In the genomic region with DNA sequence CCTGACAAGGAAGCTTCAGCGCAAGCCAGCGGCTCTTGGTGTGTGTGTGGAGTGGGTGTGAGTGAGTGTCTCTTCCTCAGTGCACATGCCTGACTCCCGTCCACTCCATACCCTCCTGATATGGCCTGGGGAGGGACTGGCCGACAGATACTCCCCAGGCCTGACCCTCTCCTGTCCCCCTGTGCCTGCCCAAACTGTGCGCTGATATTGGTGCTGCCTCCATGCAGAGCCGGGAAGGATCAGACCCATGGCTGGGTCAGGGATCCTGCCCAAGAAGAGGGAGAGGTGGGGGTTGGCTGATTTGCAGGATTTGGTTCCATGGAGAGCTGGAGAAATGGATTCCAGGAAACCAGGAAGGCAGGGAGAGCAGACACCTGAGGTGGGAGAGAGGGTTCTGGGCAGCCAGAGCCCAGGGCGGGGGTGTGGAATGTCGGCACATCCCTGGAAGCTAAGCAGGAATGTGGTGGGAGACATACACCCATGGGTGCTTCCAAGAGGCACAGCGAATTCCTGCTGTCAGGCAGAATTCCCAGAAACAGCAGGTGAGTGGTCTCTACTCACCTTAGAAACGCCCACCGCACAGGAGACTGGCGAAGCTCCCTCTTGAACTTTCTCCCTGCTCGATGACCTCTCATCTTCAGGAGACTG, we compare ENCODE assay signal across 16 cellular contexts. TPM values are rescaled to one million over a fixed set of nuclear protein-coding genes. Genes with fewer than 3 reads are reported as not detected.
DNase-seq lines count a peak whose midpoint lies in the region; ATAC-seq and TF ChIP-seq lines count a peak whose summit lies in the region.
"Had no signal": no experiment of that assay in that cellular context is flagged by ENCODE, and none has a peak within 500 bp of the region (broad histone marks: within the 10 kb centered on the region; RNA-seq: fewer than 3 reads in every experiment).

No MANE protein-coding gene starts in this region.

- TF ChIP-seq CTCF in 22Rv1 (IDR thresholded peaks at IDR 0.05) = no peak
- TF ChIP-seq CTCF in hepatocyte (IDR thresholded peaks at IDR 0.05; ENCODE audit: poor library complexity) = no peak

- H3K36me3 Mint-ChIP-seq in activated CD4-positive, alpha-beta T cell treated with anti-CD3 and anti-CD28 coated beads, Interleukin-2, amount 10 ng/mL, durations not matched to agents 7 days and 5 days (ENCODE audit: low read depth) = no peaks in the 10 kb centered on the region
- no peaks in the 10 kb centered on the region for H3K36me3 Mint-ChIP-seq in activated T-cell treated with anti-CD3 and anti-CD28 coated beads, Interleukin-2, amount 50 U/mL, for 4 hours (ENCODE audit: insufficient read depth)

- peak overlapping the region; percentile 75 for H2BK120ac ChIP-seq in trophoblast cell (ENCODE audit: insufficient read depth, low read length, poor library complexity)

- POLR2A ChIA-PET in activated CD4-positive, alpha-beta T cell treated with anti-CD3 and anti-CD28 coated beads, Interleukin-2, amount 10 ng/mL, durations not matched to agents 7 days and 5 days (lab: Charles Lee) = no interaction called here

- WGBS in hepatocyte (ENCODE audit: low lambda C conversion rate, missing lambda C conversion rate) = 84% methylated on average over 13 of the region's 13 CpGs
- WGBS in trophoblast cell (ENCODE audit: extremely low coverage, insufficient coverage, insufficient read length) = no CpG with 5 or more reads among the region's 13 CpGs
- WGBS in right cardiac atrium = 90% methylated on average over 13 of the region's 13 CpGs

- no peak overlapping the region for H3K9ac ChIP-seq in trophoblast cell (ENCODE audit: low read length)

- peak overlapping the region; percentile 22 for H3K14ac ChIP-seq in trophoblast cell (ENCODE audit: low read length)

- peak overlapping the region; percentile 22 for H2AK5ac ChIP-seq in trophoblast cell (ENCODE audit: low read length)

- no peak overlapping the region for H3K4me3 ChIP-seq in hepatocyte
- H3K4me3 ChIP-seq in trophoblast cell (ENCODE audit: low read depth, low read length) = no peak overlapping the region
- no peak overlapping the region for H3K4me3 ChIP-seq in right cardiac atrium (ENCODE audit: low read length)
- H3K4me3 ChIP-seq: K562, SJSA1 had no signal

- H3K79me1 ChIP-seq in trophoblast cell (ENCODE audit: low read length) = peaks cover 27% of the 10 kb centered on the region

- peak overlapping the region; percentile 3 for H2AFZ ChIP-seq in hepatocyte
- H2AFZ ChIP-seq in trophoblast cell (ENCODE audit: insufficient read depth, low read length, poor library complexity) = no peak overlapping the region

- peak overlapping the region; percentile 37 for H3K4me2 ChIP-seq in hepatocyte
- H3K4me2 ChIP-seq in trophoblast cell (ENCODE audit: low read length) = no peak overlapping the region

- DNase-seq in HuH-7 (ENCODE audit: low spot score) (peak; percentile 45), hepatocyte (ENCODE audit: low spot score) (no peak), trophoblast cell (peak; percentile 36 to 45), right cardiac atrium (no peak), head of caudate nucleus (no peak)
- no peak for DNase-seq in activated CD4-positive, alpha-beta T cell treated with anti-CD3 and anti-CD28 coated beads, Interleukin-2, amount 10 ng/mL, durations not matched to agents 7 days and 5 days
- DNase-seq in activated T-cell treated with anti-CD3 and anti-CD28 coated beads, Interleukin-2, amount 50 U/mL, for 4 hours = no peak
- DNase-seq: C1 segment of cervical spinal cord, DMS 273 treated with DMSO at 0.1 percent for 48 hours, NCI-H1694 treated with DMSO at 0.1 percent for 48 hours, NCI-H510A treated with DMSO at 0.1 percent for 48 hours, NCI-H82 had no signal

- H4K91ac ChIP-seq in trophoblast cell (ENCODE audit: low read depth, low read length) = peak overlapping the region; percentile 60

- no peaks in the 10 kb centered on the region for H3K27me3 Mint-ChIP-seq in activated CD4-positive, alpha-beta T cell treated with anti-CD3 and anti-CD28 coated beads, Interleukin-2, amount 10 ng/mL, durations not matched to agents 7 days and 5 days
- H3K27me3 Mint-ChIP-seq in activated T-cell treated with anti-CD3 and anti-CD28 coated beads, Interleukin-2, amount 50 U/mL, for 4 hours (ENCODE audit: low read depth) = no peaks in the 10 kb centered on the region

- H3K27ac ChIP-seq in 22Rv1 (peak overlapping the region; percentile 81), hepatocyte (peak overlapping the region; percentile 52), trophoblast cell (ENCODE audit: low read depth, low read length) (peak overlapping the region; percentile 9), right cardiac atrium (ENCODE audit: low read length) (no peak overlapping the region)
- H3K27ac ChIP-seq: SJSA1 had no signal

- H3K36me3 ChIP-seq in hepatocyte (replicated peaks; ENCODE audit: insufficient read depth, low read depth) (no peaks in the 10 kb centered on the region), trophoblast cell (ENCODE audit: control insufficient read depth in 1 of 2, insufficient read depth in 2 of 2, low read length in 2 of 2) (peaks cover 0 to 4% of the 10 kb centered on the region in 2 experiments)
- H3K36me3 ChIP-seq: SJSA1 had no signal

- no peak overlapping the region for H3K23ac ChIP-seq in trophoblast cell (ENCODE audit: low read length)

- no peak overlapping the region for H3K4ac ChIP-seq in trophoblast cell (ENCODE audit: low read depth, low read length)

- no peak overlapping the region for H3K27ac Mint-ChIP-seq in activated CD4-positive, alpha-beta T cell treated with anti-CD3 and anti-CD28 coated beads, Interleukin-2, amount 10 ng/mL, durations not matched to agents 7 days and 5 days

- H3K4me3 Mint-ChIP-seq in activated CD4-positive, alpha-beta T cell treated with anti-CD3 and anti-CD28 coated beads, Interleukin-2, amount 10 ng/mL, durations not matched to agents 7 days and 5 days = no peak overlapping the region
- H3K4me3 Mint-ChIP-seq in activated T-cell treated with anti-CD3 and anti-CD28 coated beads, Interleukin-2, amount 50 U/mL, for 4 hours = no peak overlapping the region

- CTCF ChIA-PET in activated CD4-positive, alpha-beta T cell treated with anti-CD3 and anti-CD28 coated beads, Interleukin-2, amount 10 ng/mL, durations not matched to agents 7 days and 5 days (lab: Charles Lee) = no interaction called here

- H4K8ac ChIP-seq in trophoblast cell (ENCODE audit: low read depth, low read length) = peak overlapping the region; percentile 56

- peaks cover 20% of the 10 kb centered on the region for H3K4me1 ChIP-seq in hepatocyte (ENCODE audit: insufficient read depth)
- H3K4me1 ChIP-seq in trophoblast cell (ENCODE audit: control insufficient read depth in 1 of 2, insufficient read depth in 2 of 2, low read length in 2 of 2) = peaks cover 22 to 24% of the 10 kb centered on the region in 2 experiments
- no peaks in the 10 kb centered on the region for H3K4me1 ChIP-seq in right cardiac atrium (ENCODE audit: control insufficient read depth, insufficient read depth, low read length)
- H3K4me1 ChIP-seq: SJSA1 had no signal

- peaks cover 10% of the 10 kb centered on the region for H3K9me3 Mint-ChIP-seq in activated CD4-positive, alpha-beta T cell treated with anti-CD3 and anti-CD28 coated beads, Interleukin-2, amount 10 ng/mL, durations not matched to agents 7 days and 5 days
- no peaks in the 10 kb centered on the region for H3K9me3 Mint-ChIP-seq in activated T-cell treated with anti-CD3 and anti-CD28 coated beads, Interleukin-2, amount 50 U/mL, for 4 hours

- ATAC-seq in activated T-cell treated with anti-CD3 and anti-CD28 coated beads, Interleukin-2, amount 50 U/mL, for 4 hours = no peak
- ATAC-seq in right cardiac atrium = no peak
- ATAC-seq: K562 had no signal

- H2BK5ac ChIP-seq in trophoblast cell (ENCODE audit: low read depth, low read length, poor library complexity) = peak overlapping the region; percentile 2

- H3K27me3 ChIP-seq in hepatocyte (no peaks in the 10 kb centered on the region), trophoblast cell (ENCODE audit: insufficient read depth, low read length) (no peaks in the 10 kb centered on the region), right cardiac atrium (ENCODE audit: control insufficient read depth, insufficient read depth) (no peaks in the 10 kb centered on the region)
- H3K27me3 ChIP-seq: SJSA1 had no signal

- H3K9me3 ChIP-seq in hepatocyte (ENCODE audit: low read depth) = no peaks in the 10 kb centered on the region
- H3K9me3 ChIP-seq in trophoblast cell (ENCODE audit: insufficient read depth, low read depth, low read length) = peaks cover 5% of the 10 kb centered on the region
- H3K9me3 ChIP-seq in right cardiac atrium (ENCODE audit: control insufficient read depth, low read length) = no peaks in the 10 kb centered on the region
- H3K9me3 ChIP-seq: SJSA1 had no signal

- no peaks in the 10 kb centered on the region for H4K20me1 ChIP-seq in hepatocyte (ENCODE audit: insufficient read depth, poor library complexity, severe bottlenecking)

- no peak overlapping the region for H4K12ac ChIP-seq in trophoblast cell (ENCODE audit: low read depth, low read length)

- no peaks in the 10 kb centered on the region for H3K9me2 ChIP-seq in hepatocyte (replicated peaks; ENCODE audit: insufficient read depth)

- no peaks in the 10 kb centered on the region for H3K79me2 ChIP-seq in hepatocyte
- no peaks in the 10 kb centered on the region for H3K79me2 ChIP-seq in trophoblast cell (ENCODE audit: control insufficient read depth, insufficient read depth, low read length, poor library complexity)

- intact Hi-C loops in right cardiac atrium (cut with DNase I) = no loop called here
- intact Hi-C loops in head of caudate nucleus (cut with DNase I) = no loop called here

- peak overlapping the region; percentile 17 for H3K18ac ChIP-seq in trophoblast cell (ENCODE audit: low read length)

- no peaks in the 10 kb centered on the region for H3K4me1 Mint-ChIP-seq in activated CD4-positive, alpha-beta T cell treated with anti-CD3 and anti-CD28 coated beads, Interleukin-2, amount 10 ng/mL, durations not matched to agents 7 days and 5 days
- no peaks in the 10 kb centered on the region for H3K4me1 Mint-ChIP-seq in activated T-cell treated with anti-CD3 and anti-CD28 coated beads, Interleukin-2, amount 50 U/mL, for 4 hours (ENCODE audit: low read depth)

- H2BK12ac ChIP-seq in trophoblast cell (ENCODE audit: low read length) = peak overlapping the region; percentile 24

RNA-seq across cellular contexts. Expression of a gene that starts 6.3 kb away (rescaled TPM):
- total RNA-seq in hepatocyte = not detected in 2 replicates
- polyA plus RNA-seq in hepatocyte = not detected in 2 replicates
- polyA plus RNA-seq in trophoblast cell (2013) = 0.07 and 0.14 TPM in 2 replicates
- total RNA-seq in activated CD4-positive, alpha-beta T cell treated with anti-CD3 and anti-CD28 coated beads, Interleukin-2, amount 10 ng/mL, durations not matched to agents 7 days and 5 days = not detected
- total RNA-seq in activated T-cell treated with anti-CD3 and anti-CD28 coated beads, Interleukin-2, amount 50 U/mL, for 4 hours = not detected
- not detected for total RNA-seq in right cardiac atrium
- not detected for polyA plus RNA-seq in right cardiac atrium
- total RNA-seq: K562, PC-3, SJSA1 had no signal
- polyA plus RNA-seq: K562 had no signal

RNA-seq across cellular contexts. Expression of a gene that starts 31.7 kb away (rescaled TPM):
- total RNA-seq in hepatocyte (not detected in 2 replicates), right cardiac atrium (not detected)
- polyA plus RNA-seq in hepatocyte (not detected in 2 replicates), right cardiac atrium (not detected)
- not detected in 2 replicates for polyA plus RNA-seq in trophoblast cell (2013)
- not detected for total RNA-seq in activated CD4-positive, alpha-beta T cell treated with anti-CD3 and anti-CD28 coated beads, Interleukin-2, amount 10 ng/mL, durations not matched to agents 7 days and 5 days
- not detected for total RNA-seq in activated T-cell treated with anti-CD3 and anti-CD28 coated beads, Interleukin-2, amount 50 U/mL, for 4 hours
- total RNA-seq: K562, PC-3, SJSA1 had no signal
- polyA plus RNA-seq: K562 had no signal

Comparison
In these comparisons a context has a peak if more than half of its experiments do, and no peak if none do; other contexts are left out.
1. DNase-seq: peak in HuH-7 (single experiment) and trophoblast cell (2 of 2); none in hepatocyte (single experiment), activated CD4-positive, alpha-beta T cell treated with anti-CD3 and anti-CD28 coated beads, Interleukin-2, amount 10 ng/mL, durations not matched to agents 7 days and 5 days (single experiment), activated T-cell treated with anti-CD3 and anti-CD28 coated beads, Interleukin-2, amount 50 U/mL, for 4 hours (single experiment), right cardiac atrium (0 of 3) and head of caudate nucleus (0 of 42).